Comparison of ENCODE assay signal across 22 cellular contexts in genomic region chr6:20487669-20488375, GRCh38. TPM values are rescaled to one million over a fixed set of nuclear protein-coding genes. Genes with fewer than 3 reads are reported as not detected.
DNase-seq lines count a peak whose midpoint lies in the region; ATAC-seq, FAIRE-seq and TF ChIP-seq lines count a peak whose summit lies in the region.
"Had no signal": no experiment of that assay in that cellular context is flagged by ENCODE, and none has a peak within 500 bp of the region (broad histone marks: within the 10 kb centered on the region; RNA-seq: fewer than 3 reads in every experiment).

No MANE protein-coding gene starts in this region.

- H3K27ac ChIP-seq in HepG2 (ENCODE audit: extremely low read length, insufficient read depth, low read length) (no peak overlapping the region), right lobe of liver (no peak overlapping the region)

- TF ChIP-seq POLR2A in HepG2 (IDR thresholded peaks at IDR 0.05; ENCODE audit: insufficient read depth in 1 of 2, low read depth in 2 of 2, low read length in 2 of 2) (no peak), right lobe of liver (IDR thresholded peaks at IDR 0.05) (no peak)

- WGBS in HepG2 (ENCODE audit: low lambda C conversion rate), result 97% methylated on average over 6 of the region's 6 CpGs
- WGBS in right lobe of liver (ENCODE audit: insufficient coverage, low coverage, low lambda C conversion rate, missing lambda C conversion rate), result 97% methylated on average over 6 of the region's 6 CpGs

- H3K36me3 ChIP-seq in HepG2 (replicated peaks in 1 of 2; ENCODE audit: control insufficient read depth in 1 of 2, insufficient read depth in 2 of 2, low read length in 2 of 2), result peaks cover 13 to 66% of the 10 kb centered on the region in 2 experiments
- peaks cover 0 to 14% (median 0%) of the 10 kb centered on the region in 4 donors for H3K36me3 ChIP-seq in right lobe of liver

- no peak overlapping the region for H3K9ac ChIP-seq in HepG2 (ENCODE audit: insufficient read depth, low read depth, low read length)
- H3K9ac ChIP-seq: SK-N-SH had no signal

- no peak for TF ChIP-seq EP300 in HepG2 (IDR thresholded peaks at IDR 0.05; ENCODE audit: low read depth in 2 of 2, low read length in 2 of 2)
- no peak for TF ChIP-seq EP300 in HepG2 (CRISPR knock-in tag; IDR thresholded peaks at IDR 0.05; ENCODE audit: borderline replicate concordance)

- TF ChIP-seq CTCF in HepG2 (CRISPR knock-in tag; IDR thresholded peaks at IDR 0.05) (no peak), right lobe of liver (IDR thresholded peaks at IDR 0.05) (no peak), astrocyte of the cerebellum (IDR thresholded peaks at IDR 0.05; ENCODE audit: low read depth, low read length, missing control alignments) (no peak), fibroblast of the aortic adventitia (IDR thresholded peaks at IDR 0.05; ENCODE audit: insufficient read depth, low read length) (no peak), GM20000 (IDR thresholded peaks at IDR 0.05; ENCODE audit: extremely low read depth, missing control alignments) (no peak)

- no TSS peak for BruUV-seq in HepG2 (replicated peaks; lab: Mats Ljungman, UMichigan)

- H3K9me3 ChIP-seq in HepG2 (ENCODE audit: low read length) (no peaks in the 10 kb centered on the region), right lobe of liver (no peaks in the 10 kb centered on the region)
- H3K9me3 ChIP-seq: SK-N-SH had no signal

- H3K27me3 ChIP-seq in HepG2 (ENCODE audit: control insufficient read depth in 1 of 2, insufficient read depth in 2 of 2, low read length in 2 of 2), result no peaks in the 10 kb centered on the region
- no peaks in the 10 kb centered on the region for H3K27me3 ChIP-seq in right lobe of liver

- no peak for TF ChIP-seq RAD21 in HepG2 (CRISPR knock-in tag; IDR thresholded peaks at IDR 0.05)

- no peak for FAIRE-seq in HepG2 (lab: Jason Lieb, UNC)
- FAIRE-seq: GM19239 had no signal

- DNase-seq in HepG2 (ENCODE audit: low spot score), result no peak
- no peak for DNase-seq in right lobe of liver
- peak; percentile 79 for DNase-seq in astrocyte of the cerebellum (ENCODE audit: low read depth)
- peak; percentile 12 for DNase-seq in fibroblast of the aortic adventitia (ENCODE audit: low read depth)
- DNase-seq in ACHN, result no peak
- no peak for DNase-seq in NCI-H2171 treated with DMSO at 0.1 percent for 48 hours (lab: John Stamatoyannopoulos, UW)
- DNase-seq in RKO (ENCODE audit: low spot score), result no peak
- DNase-seq in GM20000 (ENCODE audit: low spot score), result no peak
- DNase-seq: EL, GF-D8, H7, HFFc6, KG1, NCI-H1694, NCI-H2081, NCI-H2171, NCI-H524 treated with DMSO at 0.1 percent for 48 hours, OCI-M1, RPMI8226, SHP77 treated with DMSO at 0.1 percent for 48 hours, SK-N-SH had no signal

- no peak overlapping the region for H2AFZ ChIP-seq in HepG2 (ENCODE audit: low read length)

- CTCF ChIA-PET in HepG2 (lab: Yijun Ruan, JAX; ENCODE audit: low intra/inter-chr PET ratio, low total read pairs), result no interaction called here

- no peak overlapping the region for H3K4me2 ChIP-seq in HepG2 (ENCODE audit: low read depth, low read length)
- H3K4me2 ChIP-seq: SK-N-SH had no signal

- H3K4me3 ChIP-seq in HepG2 (replicated peaks in 1 of 3; ENCODE audit: insufficient read depth in 1 of 3, low read depth in 2 of 3, low read length in 3 of 3), result no peak overlapping the region
- H3K4me3 ChIP-seq in right lobe of liver, result no peak overlapping the region
- no peak overlapping the region for H3K4me3 ChIP-seq in astrocyte of the cerebellum (ENCODE audit: low read depth, low read length)
- no peak overlapping the region for H3K4me3 ChIP-seq in fibroblast of the aortic adventitia (ENCODE audit: low read depth, low read length)

- POLR2A ChIA-PET in HepG2 (lab: Yijun Ruan, JAX), result no interaction called here

- no peaks in the 10 kb centered on the region for H4K20me1 ChIP-seq in HepG2 (ENCODE audit: insufficient read depth, low read length)

- H3K4me1 ChIP-seq in HepG2 (ENCODE audit: insufficient read depth, low read length) (no peaks in the 10 kb centered on the region), right lobe of liver (no peaks in the 10 kb centered on the region)

- H3K79me2 ChIP-seq in HepG2 (ENCODE audit: insufficient read depth, low read length), result no peaks in the 10 kb centered on the region

- intact Hi-C loops in HepG2 (cut with micrococcal nuclease; ENCODE audit: unreplicated experiment) (no loop called here), right lobe of liver (cut with DNase I) (no loop called here)

- ATAC-seq in HepG2 (no peak), right lobe of liver (no peak)

- in situ Hi-C loops in HepG2 (cut with HindIII; ENCODE audit: extremely low pct_ligation_motif_present, low pct_unique_long_range_greater_than_20kb) (no loop called here), astrocyte of the cerebellum (cut with HindIII; ENCODE audit: low sequenced_read_pairs) (no loop called here), ACHN (cut with HindIII; ENCODE audit: low pct_ligation_motif_present, low pct_unique_long_range_greater_than_20kb, low sequenced_read_pairs) (no loop called here)

TF ChIP-seq in HepG2, 621 proteins besides CTCF, POLR2A, EP300 and RAD21 (continues in another document):
- TF ChIP-seq, protein P1, sequence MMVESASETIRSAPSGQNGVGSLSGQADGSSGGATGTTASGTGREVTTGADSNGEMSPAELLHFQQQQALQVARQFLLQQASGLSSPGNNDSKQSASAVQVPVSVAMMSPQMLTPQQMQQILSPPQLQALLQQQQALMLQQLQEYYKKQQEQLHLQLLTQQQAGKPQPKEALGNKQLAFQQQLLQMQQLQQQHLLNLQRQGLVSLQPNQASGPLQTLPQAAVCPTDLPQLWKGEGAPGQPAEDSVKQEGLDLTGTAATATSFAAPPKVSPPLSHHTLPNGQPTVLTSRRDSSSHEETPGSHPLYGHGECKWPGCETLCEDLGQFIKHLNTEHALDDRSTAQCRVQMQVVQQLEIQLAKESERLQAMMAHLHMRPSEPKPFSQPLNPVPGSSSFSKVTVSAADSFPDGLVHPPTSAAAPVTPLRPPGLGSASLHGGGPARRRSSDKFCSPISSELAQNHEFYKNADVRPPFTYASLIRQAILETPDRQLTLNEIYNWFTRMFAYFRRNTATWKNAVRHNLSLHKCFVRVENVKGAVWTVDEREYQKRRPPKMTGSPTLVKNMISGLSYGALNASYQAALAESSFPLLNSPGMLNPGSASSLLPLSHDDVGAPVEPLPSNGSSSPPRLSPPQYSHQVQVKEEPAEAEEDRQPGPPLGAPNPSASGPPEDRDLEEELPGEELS (CRISPR knock-in tag; IDR thresholded peaks at IDR 0.05), result no peak

RNA-seq across cellular contexts. Expression of gene CDKAL1, which starts 46.4 kb away (rescaled TPM):
- total RNA-seq in HepG2 (2016; rRNA removed; fragmentation: Illumina TruSeq; extraction: Trizol) (27.7 and 33.6 TPM in 2 replicates), right lobe of liver (1 to 10 TPM; 4.5 to 7.0 (median 6.2) TPM), fibroblast of the aortic adventitia (ENCODE audit: low replicate concordance) (11.3 and 20.0 TPM in 2 replicates)
- total RNA-seq in HepG2 (2016; cell fraction: cytosol; rRNA removed; fragmentation: Illumina TruSeq; extraction: Trizol; ENCODE audit: low read depth), result 16.5 and 18.0 TPM in 2 replicates
- 27.3 and 33.8 TPM in 2 replicates for total RNA-seq in HepG2 (2016; cell fraction: insoluble cytoplasmic fraction; rRNA removed; fragmentation: Illumina TruSeq; extraction: Trizol)
- 16.7 and 20.2 TPM in 2 replicates for total RNA-seq in HepG2 (2016; cell fraction: membrane; rRNA removed; fragmentation: Illumina TruSeq; extraction: Trizol)
- 41.5 and 43.6 TPM in 2 replicates for total RNA-seq in HepG2 (2016; cell fraction: nucleus; rRNA removed; fragmentation: Illumina TruSeq; extraction: Trizol)
- polyA plus RNA-seq in HepG2 (2011; rRNA removed), result 8.0 and 9.5 TPM in 2 replicates
- 3.9 and 6.2 TPM in 2 replicates for polyA plus RNA-seq in HepG2 (2011; cell fraction: cytosol; rRNA removed)
- 7.2 and 9.0 TPM in 2 replicates for polyA plus RNA-seq in HepG2 (2011; cell fraction: nucleus; rRNA removed)
- polyA plus RNA-seq in HepG2 (2012), result 7.3 and 9.5 TPM in 2 replicates
- 1.5 and 1.6 TPM in 2 replicates for polyA plus RNA-seq in HepG2 (2016; cell fraction: cytosol; fragmentation: Illumina TruSeq; extraction: Trizol; ENCODE audit: low read depth)
- polyA plus RNA-seq in HepG2 (2016; cell fraction: insoluble cytoplasmic fraction; fragmentation: Illumina TruSeq; extraction: Trizol; ENCODE audit: low read depth), result 17.4 and 17.8 TPM in 2 replicates
- 3.8 and 5.1 TPM in 2 replicates for polyA plus RNA-seq in HepG2 (2016; cell fraction: membrane; fragmentation: Illumina TruSeq; extraction: Trizol; ENCODE audit: low read depth)
- 16.9 and 17.3 TPM in 2 replicates for polyA plus RNA-seq in HepG2 (2016; cell fraction: nucleus; fragmentation: Illumina TruSeq; extraction: Trizol; ENCODE audit: insufficient read depth, low read depth)
- 8.4 and 15.1 TPM in 2 replicates for polyA minus RNA-seq in HepG2 (2011; rRNA and poly(A)+ RNA removed; ENCODE audit: low replicate concordance)
- polyA minus RNA-seq in HepG2 (2011; cell fraction: cytosol; rRNA and poly(A)+ RNA removed), result 15.5 and 16.7 TPM in 2 replicates
- 55.4 and 60.9 TPM in 2 replicates for polyA minus RNA-seq in HepG2 (2011; cell fraction: nucleus; rRNA and poly(A)+ RNA removed)

Comparison
In these comparisons a context has a peak if more than half of its experiments do, and no peak if none do; other contexts are left out.
1. DNase-seq: peak in astrocyte of the cerebellum (single experiment) and fibroblast of the aortic adventitia (single experiment); none in HepG2 (single experiment), right lobe of liver (0 of 3), ACHN (single experiment), NCI-H2171 treated with DMSO at 0.1 percent for 48 hours (single experiment), RKO (single experiment) and GM20000 (single experiment).